Comparison of ENCODE assay signal across 8 cellular contexts in genomic region chr12:65740873-65741600, GRCh38.
DNase-seq lines count a peak whose midpoint lies in the region; ATAC-seq, FAIRE-seq and TF ChIP-seq lines count a peak whose summit lies in the region.

No MANE protein-coding gene starts in this region.

- peaks cover 2% of the 10 kb centered on the region for H3K9me3 Mint-ChIP-seq in activated naive CD8-positive, alpha-beta T cell treated with anti-CD3 and anti-CD28 coated beads for 36 hours

- peak overlapping the region; percentile 61 for H3K4me3 Mint-ChIP-seq in activated naive CD8-positive, alpha-beta T cell treated with anti-CD3 and anti-CD28 coated beads for 36 hours

- no peaks in the 10 kb centered on the region for H3K36me3 Mint-ChIP-seq in activated naive CD8-positive, alpha-beta T cell treated with anti-CD3 and anti-CD28 coated beads for 36 hours

- H3K27me3 ChIP-seq in pancreas, result peaks cover 0 to 8% (median 0%) of the 10 kb centered on the region in 4 donors
- peaks cover 0 to 8% of the 10 kb centered on the region in 2 donors for H3K27me3 ChIP-seq in tibial nerve

- TF ChIP-seq CTCF in RWPE1 (conservative IDR thresholded peaks at IDR 0.05; ENCODE audit: low read depth) (no peak), pancreas (IDR thresholded peaks at IDR 0.05) (no peak), tibial nerve (IDR thresholded peaks at IDR 0.05) (no peak)

- no peak for TF ChIP-seq POLR2A in tibial nerve (IDR thresholded peaks at IDR 0.05)

- H3K27me3 Mint-ChIP-seq in activated naive CD8-positive, alpha-beta T cell treated with anti-CD3 and anti-CD28 coated beads for 36 hours, result peaks cover 34% of the 10 kb centered on the region

- H3K27ac Mint-ChIP-seq in activated naive CD8-positive, alpha-beta T cell treated with anti-CD3 and anti-CD28 coated beads for 36 hours, result peak overlapping the region; percentile 66

- intact Hi-C loops in Right ventricle myocardium inferior (cut with DNase I) (no loop called here), pancreas (cut with DNase I) (no loop called here)

- TF ChIP-seq EP300 in tibial nerve (IDR thresholded peaks at IDR 0.05), result no peak

- H3K36me3 ChIP-seq in pancreas (no peaks in the 10 kb centered on the region), tibial nerve (no peaks in the 10 kb centered on the region)

- peaks cover 14% of the 10 kb centered on the region for H3K4me1 Mint-ChIP-seq in activated naive CD8-positive, alpha-beta T cell treated with anti-CD3 and anti-CD28 coated beads for 36 hours

- H3K4me1 ChIP-seq in pancreas (no peaks in the 10 kb centered on the region), tibial nerve (peaks cover 0 to 24% (median 0%) of the 10 kb centered on the region in 4 donors)

- no peak for FAIRE-seq in pancreas (lab: Jason Lieb, UNC)

- CTCF ChIA-PET in RWPE1 (lab: Yijun Ruan, JAX), result interaction anchor here (1.0 to 1.1 kb wide), 3 partner anchors 138 to 184 kb away, joined by 3 to 4 read pairs (median 3); no protein-coding TSS in a partner anchor

- DNase-seq in G401 (ENCODE audit: low spot score), result peak; percentile 47
- DNase-seq in RWPE1 (ENCODE audit: low spot score), result peak; percentile 72
- DNase-seq in activated naive CD8-positive, alpha-beta T cell treated with anti-CD3 and anti-CD28 coated beads for 36 hours, result peak; percentile 87
- DNase-seq in Right ventricle myocardium inferior (ENCODE audit: missing footprints), result peak; percentile 88
- DNase-seq in pancreas, result peak; percentile 70 to 92 (median 82)
- peak; percentile 57 to 71 for DNase-seq in tibial nerve (ENCODE audit: low spot score in 2 of 2)
- DNase-seq in RKO (ENCODE audit: low spot score), result no peak

- ATAC-seq in HG02884 (IDR thresholded peaks at IDR 0.05; ENCODE audit: unreplicated experiment) (peak; percentile 59), Right ventricle myocardium inferior (peak; percentile 94), pancreas (peak; percentile 97 to 99 (median 98))

- 8 to 11% methylated on average over 32 to 41 of the region's 42 CpGs for WGBS in pancreas, 2 donors
- 14 to 19% methylated on average over 32 to 38 of the region's 42 CpGs for WGBS in tibial nerve, 2 donors

- peak overlapping the region; percentile 38 to 67 (median 54) for H3K4me3 ChIP-seq in pancreas
- peak overlapping the region; percentile 44 to 80 (median 55) for H3K4me3 ChIP-seq in tibial nerve

- H3K9me3 ChIP-seq in pancreas, result no peaks in the 10 kb centered on the region
- no peaks in the 10 kb centered on the region for H3K9me3 ChIP-seq in tibial nerve

- in situ Hi-C loops in G401 (cut with HindIII; ENCODE audit: low sequenced_read_pairs), result no loop called here

- POLR2A ChIA-PET in RWPE1 (lab: Yijun Ruan, JAX; ENCODE audit: low non-redundant PET), result interaction anchor here (0.5 to 1.0 kb wide), 3 partner anchors 42 to 139 kb away, joined by 3 to 4 read pairs (median 3); partner anchors contain the start of gene HMGA2

- peak overlapping the region; percentile 96 for H3K27ac ChIP-seq in RWPE1
- H3K27ac ChIP-seq in pancreas, result no peak overlapping the region
- H3K27ac ChIP-seq in tibial nerve, result peak overlapping the region in 1 of 4 donors; percentile 75
